In the genomic region with DNA sequence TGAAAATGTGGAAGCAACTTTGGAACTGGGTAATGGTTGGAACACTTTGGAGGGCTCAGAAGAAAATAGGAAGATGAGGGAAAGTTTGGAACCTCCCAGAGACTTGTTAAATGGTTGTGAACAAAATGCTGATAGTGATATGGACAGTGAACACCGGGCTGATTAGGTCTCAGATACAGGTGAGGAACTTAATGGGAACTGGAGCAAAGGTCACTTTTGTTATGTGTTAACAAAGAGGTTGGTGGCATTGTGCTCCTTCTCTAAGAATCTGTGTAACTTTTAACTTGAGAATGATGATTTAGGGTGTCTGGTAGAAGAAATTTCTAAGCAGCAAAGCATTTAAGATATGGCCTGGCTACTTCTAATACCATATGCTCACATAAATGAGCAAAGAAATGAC, we compare ENCODE assay signal across 27 cellular contexts. TPM values are rescaled to one million over a fixed set of nuclear protein-coding genes. Genes with fewer than 3 reads are reported as not detected.
"Had no signal": no experiment of that assay in that cellular context is flagged by ENCODE, and none has a peak within 500 bp of the region (broad histone marks: within the 10 kb centered on the region; RNA-seq: fewer than 3 reads in every experiment).

No MANE protein-coding gene starts in this region.

- H3K27ac ChIP-seq: coronary artery, gastrocnemius medialis, ovary, psoas muscle, sigmoid colon, spleen, thoracic aorta, tibial nerve, upper lobe of right lung, uterus had no signal

- FAIRE-seq: endometrium, islet of Langerhans had no signal

- H3K4me1 ChIP-seq: gastrocnemius medialis, psoas muscle, sigmoid colon, spleen, tibial nerve, upper lobe of right lung, uterus had no signal

- H3K36me3 ChIP-seq: gastrocnemius medialis, ovary, sigmoid colon, spleen, thoracic aorta, tibial nerve, upper lobe of right lung, uterus had no signal

- H3K27ac Mint-ChIP-seq: memory B cell; natural killer cell; stimulated activated naive B cell treated with anti-CD40 and anti-IgM and Interleukin-4, amounts not matched to agents 10 μg/mL and 1 μg/mL and 100 μg/mL, for 72 hours; stimulated activated naive CD8-positive, alpha-beta T cell treated with anti-CD3 and anti-CD28 coated beads, Interleukin-15, Interleukin-2, amounts not matched to agents 100 ng/mL and 50 ng/mL, for 24 hours had no signal

- H3K4me1 Mint-ChIP-seq: memory B cell; natural killer cell; stimulated activated naive B cell treated with anti-CD40 and anti-IgM and Interleukin-4, amounts not matched to agents 10 μg/mL and 1 μg/mL and 100 μg/mL, for 72 hours had no signal

- H3K4me3 Mint-ChIP-seq: memory B cell; natural killer cell; stimulated activated naive B cell treated with anti-CD40 and anti-IgM and Interleukin-4, amounts not matched to agents 10 μg/mL and 1 μg/mL and 100 μg/mL, for 72 hours; stimulated activated naive CD8-positive, alpha-beta T cell treated with anti-CD3 and anti-CD28 coated beads, Interleukin-15, Interleukin-2, amounts not matched to agents 100 ng/mL and 50 ng/mL, for 24 hours had no signal

- ATAC-seq: gastrocnemius medialis; natural killer cell; psoas muscle; right cardiac atrium; stimulated activated naive B cell treated with anti-CD40 and anti-IgM and Interleukin-4, amounts not matched to agents 10 μg/mL and 1 μg/mL and 100 μg/mL, for 72 hours; upper lobe of right lung had no signal

- DNase-seq: dermis blood vessel endothelial cell; effector memory CD4-positive, alpha-beta T cell; gastrocnemius medialis; kidney glomerular epithelial cell; natural killer cell; occipital lobe; ovary; posterior cingulate gyrus; psoas muscle; right cardiac atrium; sigmoid colon; spleen; stimulated activated CD4-positive, alpha-beta T cell treated with anti-CD3 and anti-CD28 coated beads, Interleukin-4, amount 100 ng/mL, for 4 hours; stimulated activated naive B cell treated with anti-CD40 and anti-IgM and Interleukin-4, amounts not matched to agents 10 μg/mL and 1 μg/mL and 100 μg/mL, for 72 hours; upper lobe of right lung; uterus had no signal

- H3K9me3 ChIP-seq: gastrocnemius medialis, upper lobe of right lung had no signal

- H3K27me3 ChIP-seq: ovary, sigmoid colon, tibial nerve, uterus had no signal

- H3K4me3 ChIP-seq: coronary artery, gastrocnemius medialis, lung, ovary, psoas muscle, sigmoid colon, spleen, thoracic aorta, tibial nerve, upper lobe of right lung, uterus had no signal

RNA-seq across cellular contexts. Expression of gene CXCL14, which starts 36.4 kb away (rescaled TPM):
- total RNA-seq: glomerular endothelial cell, mononuclear cell, natural killer cell had no signal
- polyA plus RNA-seq: neural cell had no signal
